ENCODE assay signal across 23 cellular contexts in genomic region chr4:8258813-8259212, GRCh38. TPM values are rescaled to one million over a fixed set of nuclear protein-coding genes. Genes with fewer than 3 reads are reported as not detected.
"Had no signal": no experiment of that assay in that cellular context is flagged by ENCODE, and none has a peak within 500 bp of the region (broad histone marks: within the 10 kb centered on the region; RNA-seq: fewer than 3 reads in every experiment).

No MANE protein-coding gene starts in this region.

- H3K27ac ChIP-seq: coronary artery, hepatocyte, neutrophil, right atrium auricular region, sigmoid colon had no signal

- DNase-seq: effector CD4-positive, alpha-beta T cell; endodermal cell; erythroblast; foreskin melanocyte; head of caudate nucleus; kidney; left colon; left ventricle myocardium superior; mesendoderm; naive thymus-derived CD4-positive, alpha-beta T cell; nephron progenitor cell; sigmoid colon; small intestine; stimulated activated CD4-positive, alpha-beta T cell treated with anti-CD3 and anti-CD28 coated beads, Interleukin-12 subunit alpha, Interleukin-12 subunit beta, amount 100 ng/mL, for 4 hours; stimulated activated CD4-positive, alpha-beta T cell treated with anti-CD3 and anti-CD28 coated beads, Interleukin-2, amount 100 ng/mL, for 48 hours; stimulated activated naive CD4-positive, alpha-beta T cell treated with Interleukin-2 at 50 U/mL for 16 hours had no signal

- H3K36me3 ChIP-seq: neutrophil, right atrium auricular region, sigmoid colon had no signal

- FAIRE-seq: endothelial cell of umbilical vein, kidney, small intestine, urothelium cell line had no signal

- H3K4me2 ChIP-seq: hepatocyte had no signal

- H3K79me2 ChIP-seq: hepatocyte had no signal

- ATAC-seq: left colon; left ventricle myocardium superior; naive thymus-derived CD4-positive, alpha-beta T cell had no signal

- H2AFZ ChIP-seq: hepatocyte had no signal

- H3K4me3 ChIP-seq: coronary artery, hepatocyte, lung, right atrium auricular region, sigmoid colon had no signal

- H3K9me3 ChIP-seq: neutrophil, right atrium auricular region, sigmoid colon had no signal

- H3K27me3 ChIP-seq: hepatocyte, right atrium auricular region, sigmoid colon had no signal

RNA-seq across cellular contexts. Expression of gene HTRA3, which starts 10.7 kb away (rescaled TPM):
- total RNA-seq: naive thymus-derived CD4-positive, alpha-beta T cell had no signal
- polyA plus RNA-seq: naive thymus-derived CD4-positive, alpha-beta T cell had no signal
